ENCODE assay signal across 12 cellular contexts in the genomic region with DNA sequence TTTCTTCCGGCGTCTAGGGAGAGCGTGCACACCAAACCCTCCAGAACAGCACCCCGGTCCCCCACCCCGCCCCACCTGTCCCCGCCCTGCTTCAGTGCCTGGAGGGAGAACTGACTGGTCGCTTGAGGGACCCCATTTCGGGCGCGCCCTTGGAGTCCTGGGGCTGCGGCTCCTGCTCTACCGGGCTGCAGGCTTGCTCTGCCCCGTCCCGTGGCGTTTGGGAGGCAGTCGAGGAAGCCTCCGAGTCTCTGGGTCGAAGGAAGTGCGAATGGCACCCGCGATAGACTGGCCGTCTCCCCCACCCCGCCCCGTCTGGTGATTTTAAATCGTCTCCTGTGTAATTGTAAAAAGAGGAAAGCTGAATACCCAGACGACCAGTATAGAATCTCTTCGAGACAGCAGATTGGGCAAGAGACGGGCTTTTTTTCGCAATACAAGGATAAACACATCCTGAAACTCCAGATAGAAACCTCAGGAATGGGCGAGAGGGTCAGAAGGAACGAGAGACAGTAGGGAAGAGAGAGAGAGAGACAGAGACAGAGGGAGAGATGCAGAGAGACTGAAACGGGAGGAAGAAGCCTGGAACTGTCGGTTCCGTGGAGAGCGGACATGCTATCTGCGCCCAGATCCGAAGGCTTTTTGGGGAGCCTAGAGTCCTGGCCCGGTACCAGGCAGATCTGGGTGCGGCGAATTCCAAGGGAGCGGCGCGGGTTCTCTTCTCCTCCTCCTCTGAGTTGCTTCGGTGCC. TPM values are rescaled to one million over a fixed set of nuclear protein-coding genes. Genes with fewer than 3 reads are reported as not detected.
DNase-seq lines count a peak whose midpoint lies in the region; ATAC-seq, FAIRE-seq and TF ChIP-seq lines count a peak whose summit lies in the region.
"Had no signal": no experiment of that assay in that cellular context is flagged by ENCODE, and none has a peak within 500 bp of the region (broad histone marks: within the 10 kb centered on the region; RNA-seq: fewer than 3 reads in every experiment).

No MANE protein-coding gene starts in this region.

- no peak overlapping the region for H2AFZ ChIP-seq in endothelial cell of umbilical vein (ENCODE audit: low read depth, low read length)

- no peak overlapping the region for H2BK5ac ChIP-seq in mesendoderm (ENCODE audit: low read length)

- peak overlapping the region; percentile 8 for H3K4me2 ChIP-seq in endothelial cell of umbilical vein (ENCODE audit: insufficient read depth, low read length)
- H3K4me2 ChIP-seq in mesendoderm (ENCODE audit: low read length): peak overlapping the region; percentile 55

- DNase-seq in RWPE2 (ENCODE audit: low spot score) (no peak), endothelial cell of umbilical vein (ENCODE audit: low read depth, low spot score) (no peak), mesendoderm (peak; percentile 18), tibial nerve (ENCODE audit: low spot score in 2 of 2) (peak in 1 of 2 donors; percentile 46), NCI-H1092 treated with DMSO at 0.1 percent for 48 hours (lab: John Stamatoyannopoulos, UW) (no peak), GM19240 (ENCODE audit: insufficient read length, low spot score) (no peak)
- DNase-seq: activated CD4-positive, alpha-beta T cell treated with anti-CD3 and anti-CD28 coated beads for 4 hours; caudate nucleus; NCI-H1417 treated with DMSO at 0.1 percent for 48 hours; Peyer's patch; stimulated activated CD4-positive, alpha-beta T cell treated with anti-CD3 and anti-CD28 coated beads, Interleukin-4, amount 100 ng/mL, for 1 hour had no signal

- no peak overlapping the region for H3K9ac ChIP-seq in endothelial cell of umbilical vein (replicated peaks; ENCODE audit: extremely low read depth, insufficient read depth, low read length)
- H3K9ac ChIP-seq in mesendoderm (ENCODE audit: low read length): peak overlapping the region; percentile 6

- H3K4ac ChIP-seq in mesendoderm (ENCODE audit: low read depth, low read length): no peak overlapping the region

- no peak overlapping the region for H3K23ac ChIP-seq in mesendoderm (ENCODE audit: low read length)

- dilution Hi-C loops in endothelial cell of umbilical vein (cut with MboI; ENCODE audit: extremely low pct_ligation_motif_present, low sequenced_read_pairs): no loop called here

- intact Hi-C loops in endothelial cell of umbilical vein (cut with micrococcal nuclease): loop anchor here (10.0 kb wide), 2 partner anchors 204 to 394 kb away; no protein-coding TSS in a partner anchor

- no peak overlapping the region for H2AK5ac ChIP-seq in mesendoderm (ENCODE audit: low read length)

- no peaks in the 10 kb centered on the region for H4K20me1 ChIP-seq in endothelial cell of umbilical vein (replicated peaks; ENCODE audit: control insufficient read depth, extremely low read depth, insufficient read depth, low read length)

- H3K4me1 ChIP-seq in RWPE2 (ENCODE audit: insufficient read depth, poor library complexity, severe bottlenecking) (no peaks in the 10 kb centered on the region), endothelial cell of umbilical vein (ENCODE audit: control insufficient read depth, extremely low read depth, insufficient read depth, low read length) (peaks cover 4% of the 10 kb centered on the region), mesendoderm (ENCODE audit: control insufficient read depth, low read depth, low read length) (no peaks in the 10 kb centered on the region), tibial nerve (peaks cover 0 to 34% (median 10%) of the 10 kb centered on the region in 4 donors)

- H3K4me3 ChIP-seq in RWPE2 (ENCODE audit: severe bottlenecking) (peak overlapping the region; percentile 2), endothelial cell of umbilical vein (replicated peaks in 1 of 3; ENCODE audit: insufficient read depth in 1 of 3, low read depth in 1 of 3, low read length in 3 of 3) (no peak overlapping the region), mesendoderm (ENCODE audit: low read length) (no peak overlapping the region), tibial nerve (peak overlapping the region in 3 of 4 donors; percentile 4 to 39 (median 26))

- FAIRE-seq in endothelial cell of umbilical vein (lab: Jason Lieb, UNC): no peak

- peak; percentile 44 for ATAC-seq in RWPE2 (ENCODE audit: low read depth)
- ATAC-seq in GM21737 (IDR thresholded peaks at IDR 0.05; ENCODE audit: unreplicated experiment): no peak

- TF ChIP-seq EP300 in tibial nerve (IDR thresholded peaks at IDR 0.05): no peak

- H3K79me1 ChIP-seq in mesendoderm (ENCODE audit: low read length): no peaks in the 10 kb centered on the region

- H3K79me2 ChIP-seq in endothelial cell of umbilical vein (ENCODE audit: control insufficient read depth, insufficient read depth, low read length) (no peaks in the 10 kb centered on the region), mesendoderm (ENCODE audit: control insufficient read depth, insufficient read depth, low read length) (no peaks in the 10 kb centered on the region)

- H3K9me3 ChIP-seq in RWPE2 (ENCODE audit: severe bottlenecking) (no peaks in the 10 kb centered on the region), endothelial cell of umbilical vein (replicated peaks; ENCODE audit: control insufficient read depth, insufficient read depth, low read length) (no peaks in the 10 kb centered on the region), tibial nerve (no peaks in the 10 kb centered on the region)
- H3K9me3 ChIP-seq: Peyer's patch had no signal

- no peak overlapping the region for H4K5ac ChIP-seq in mesendoderm (ENCODE audit: low read length)

- CTCF ChIA-PET in endothelial cell of umbilical vein (lab: Charles Lee): no interaction called here

- H2BK15ac ChIP-seq in mesendoderm (replicated peaks; ENCODE audit: low read depth): no peak overlapping the region

- no peak overlapping the region for H3K27ac ChIP-seq in RWPE2 (ENCODE audit: poor library complexity, severe bottlenecking)
- no peak overlapping the region for H3K27ac ChIP-seq in endothelial cell of umbilical vein (ENCODE audit: insufficient read depth, low read depth, low read length)
- H3K27ac ChIP-seq in mesendoderm (ENCODE audit: low read depth, low read length): no peak overlapping the region
- H3K27ac ChIP-seq in tibial nerve: no peak overlapping the region
- H3K27ac ChIP-seq: Peyer's patch had no signal

- no peak overlapping the region for H2BK120ac ChIP-seq in mesendoderm (ENCODE audit: low read depth, low read length)

- POLR2A ChIA-PET in endothelial cell of umbilical vein (lab: Charles Lee): no interaction called here

- TF ChIP-seq POLR2A in endothelial cell of umbilical vein (IDR thresholded peaks at IDR 0.05; ENCODE audit: low read depth, low read length) (no peak), tibial nerve (IDR thresholded peaks at IDR 0.05) (no peak)

- TF ChIP-seq CTCF in RWPE2 (IDR thresholded peaks at IDR 0.05; ENCODE audit: poor library complexity, severe bottlenecking) (no peak), endothelial cell of umbilical vein (IDR thresholded peaks at IDR 0.05; ENCODE audit: extremely low read depth in 1 of 2, insufficient read depth in 1 of 2, low read depth in 1 of 2, low read length in 2 of 2) (no peak), tibial nerve (IDR thresholded peaks at IDR 0.05) (no peak)

- peaks cover 99% of the 10 kb centered on the region for H3K27me3 ChIP-seq in RWPE2 (ENCODE audit: insufficient read depth, poor library complexity, severe bottlenecking)
- H3K27me3 ChIP-seq in endothelial cell of umbilical vein (ENCODE audit: control insufficient read depth in 2 of 2, insufficient read depth in 2 of 2, low read length in 2 of 2): peaks cover 56 to 71% of the 10 kb centered on the region in 2 experiments
- H3K27me3 ChIP-seq in mesendoderm (ENCODE audit: insufficient read depth, low read length, poor library complexity): peaks cover 48% of the 10 kb centered on the region
- peaks cover 0 to 73% of the 10 kb centered on the region in 2 donors for H3K27me3 ChIP-seq in tibial nerve

- peak overlapping the region; percentile 62 for H3K56ac ChIP-seq in mesendoderm (ENCODE audit: low read length)

- no CpG with 5 or more reads among the region's 44 CpGs for WGBS in mesendoderm (ENCODE audit: extremely low coverage, insufficient coverage, low lambda C conversion rate)
- WGBS in tibial nerve, 2 donors: 14 to 17% methylated on average over 33 to 44 of the region's 44 CpGs

- no peak overlapping the region for H4K8ac ChIP-seq in mesendoderm (ENCODE audit: low read depth, low read length)

- H3K36me3 ChIP-seq in RWPE2 (ENCODE audit: low read depth) (no peaks in the 10 kb centered on the region), endothelial cell of umbilical vein (ENCODE audit: control insufficient read depth in 2 of 2, extremely low read depth in 1 of 2, insufficient read depth in 2 of 2, low read length in 2 of 2) (no peaks in the 10 kb centered on the region), mesendoderm (ENCODE audit: control insufficient read depth, insufficient read depth, low read length) (no peaks in the 10 kb centered on the region), tibial nerve (no peaks in the 10 kb centered on the region)
- H3K36me3 ChIP-seq: Peyer's patch had no signal

- BruUV-seq in endothelial cell of umbilical vein (replicated peaks; lab: Mats Ljungman, UMichigan): no TSS peak

- H3K9me1 ChIP-seq in endothelial cell of umbilical vein (replicated peaks; ENCODE audit: control insufficient read depth, extremely low read depth, insufficient read depth, low read length): no peaks in the 10 kb centered on the region

- no peak overlapping the region for H3K18ac ChIP-seq in mesendoderm (ENCODE audit: low read length)

TF ChIP-seq in endothelial cell of umbilical vein, 7 proteins besides CTCF, POLR2A, EP300 and RAD21:
- TF ChIP-seq MYC (IDR thresholded peaks at IDR 0.05; ENCODE audit: low read depth, low read length) (no peak), EZH2 (IDR thresholded peaks at IDR 0.05; ENCODE audit: borderline replicate concordance, low read depth, low read length, severe bottlenecking) (peak; percentile 93), GATA2 (IDR thresholded peaks at IDR 0.05; ENCODE audit: insufficient read depth, insufficient read length, low read depth, low read length) (no peak), FOS (IDR thresholded peaks at IDR 0.05; ENCODE audit: borderline replicate concordance, insufficient read depth, low read length) (no peak)
TF ChIP-seq in endothelial cell of umbilical vein: peak in this region for 1.

RNA-seq across cellular contexts. Expression of a gene that starts 9.9 kb away (rescaled TPM):
- total RNA-seq in endothelial cell of umbilical vein (0.04 TPM in 1 of 2 replicates, not detected in the other), tibial nerve (1 to 10 TPM in 2 of 4 donors, under 1 TPM in 2; 0.90 to 1.1 (median 1.0) TPM)
- polyA plus RNA-seq in endothelial cell of umbilical vein: 0.02 and 0.26 TPM in 2 replicates
- polyA plus RNA-seq in endothelial cell of umbilical vein (2011; cell fraction: cytosol; rRNA removed): 0.04 TPM in 1 of 2 replicates, not detected in the other
- polyA plus RNA-seq in endothelial cell of umbilical vein (2011; cell fraction: nucleus; rRNA removed): 0.40 and 0.66 TPM in 2 replicates
- polyA plus RNA-seq in endothelial cell of umbilical vein (2012): not detected in 2 replicates
- polyA minus RNA-seq in endothelial cell of umbilical vein: not detected in 2 replicates
- polyA minus RNA-seq in endothelial cell of umbilical vein (2011; cell fraction: cytosol; rRNA and poly(A)+ RNA removed): 0.20 TPM
- 0.10 TPM in 1 of 2 replicates, not detected in the other for polyA minus RNA-seq in endothelial cell of umbilical vein (2011; cell fraction: nucleus; rRNA and poly(A)+ RNA removed)
- 0.25 TPM for polyA plus RNA-seq in mesendoderm (2013, experiment 1 of 2)
- polyA plus RNA-seq in mesendoderm (2013, experiment 2 of 2): 0.14 TPM

Comparison
In these comparisons a context has a peak if more than half of its experiments do, and no peak if none do; other contexts are left out.
1. H3K4me3 ChIP-seq: peak in RWPE2 (single experiment) and tibial nerve (3 of 4); none in endothelial cell of umbilical vein (0 of 3) and mesendoderm (single experiment).